In genomic region chr2:152097291-152098032, GRCh38 we compare ENCODE assay signal across 9 cellular contexts.
DNase-seq lines count a peak whose midpoint lies in the region; ATAC-seq lines count a peak whose summit lies in the region.
"Had no signal": no experiment of that assay in that cellular context is flagged by ENCODE, and none has a peak within 500 bp of the region (broad histone marks: within the 10 kb centered on the region; RNA-seq: fewer than 3 reads in every experiment).

No MANE protein-coding gene starts in this region.

- H3K9me3 ChIP-seq in iPS-18c (ENCODE audit: control insufficient read depth, insufficient read depth, low read length): no peaks in the 10 kb centered on the region

- H3K4me1 Mint-ChIP-seq in stimulated activated effector memory CD8-positive, alpha-beta T cell treated with anti-CD3 and anti-CD28 coated beads, Interleukin-12 subunit alpha, Interleukin-12 subunit beta, amount 100 ng/mL, for 72 hours: peaks cover 19% of the 10 kb centered on the region

- H3K36me3 Mint-ChIP-seq in stimulated activated effector memory CD8-positive, alpha-beta T cell treated with anti-CD3 and anti-CD28 coated beads, Interleukin-12 subunit alpha, Interleukin-12 subunit beta, amount 100 ng/mL, for 72 hours: no peaks in the 10 kb centered on the region

- DNase-seq in COLO668 (lab: John Stamatoyannopoulos, UW; ENCODE audit: unreplicated experiment): peak; percentile 20
- DNase-seq in stimulated activated effector memory CD8-positive, alpha-beta T cell treated with anti-CD3 and anti-CD28 coated beads, Interleukin-12 subunit alpha, Interleukin-12 subunit beta, amount 100 ng/mL, for 72 hours (ENCODE audit: low spot score in 2 of 2): no peak
- no peak for DNase-seq in NCI-H128 (lab: John Stamatoyannopoulos, UW; ENCODE audit: unreplicated experiment)
- no peak for DNase-seq in NCI-H1436 (lab: John Stamatoyannopoulos, UW)

- no peak overlapping the region for H3K27ac Mint-ChIP-seq in stimulated activated effector memory CD8-positive, alpha-beta T cell treated with anti-CD3 and anti-CD28 coated beads, Interleukin-12 subunit alpha, Interleukin-12 subunit beta, amount 100 ng/mL, for 72 hours

- no peaks in the 10 kb centered on the region for H3K9me3 Mint-ChIP-seq in stimulated activated effector memory CD8-positive, alpha-beta T cell treated with anti-CD3 and anti-CD28 coated beads, Interleukin-12 subunit alpha, Interleukin-12 subunit beta, amount 100 ng/mL, for 72 hours

- H3K4me3 ChIP-seq in iPS-18c (ENCODE audit: insufficient read depth, low read depth, low read length): peak overlapping the region; percentile 63; the same call in 1 of the 2 replicates

- H3K4me3 Mint-ChIP-seq in stimulated activated effector memory CD8-positive, alpha-beta T cell treated with anti-CD3 and anti-CD28 coated beads, Interleukin-12 subunit alpha, Interleukin-12 subunit beta, amount 100 ng/mL, for 72 hours: peak overlapping the region; percentile 72

- ATAC-seq in HG02642 (IDR thresholded peaks at IDR 0.05; ENCODE audit: poor library complexity, unreplicated experiment) (peak; percentile 4), HG02981 (IDR thresholded peaks at IDR 0.05; ENCODE audit: unreplicated experiment) (no peak)
- no peak for ATAC-seq in stimulated activated effector memory CD8-positive, alpha-beta T cell treated with anti-CD3 and anti-CD28 coated beads, Interleukin-12 subunit alpha, Interleukin-12 subunit beta, amount 100 ng/mL, for 72 hours

- peak overlapping the region; percentile 44 for H3K27ac ChIP-seq in angular gyrus (ENCODE audit: low read depth, low read length)
- H3K27ac ChIP-seq: KMS-11 had no signal
